In genomic region chr1:67748630-67749029, GRCh38 we compare ENCODE assay signal across 8 cellular contexts.
DNase-seq lines count a peak whose midpoint lies in the region; ATAC-seq and TF ChIP-seq lines count a peak whose summit lies in the region.

No MANE protein-coding gene starts in this region.

- H3K27ac ChIP-seq in parathyroid adenoma, result peak overlapping the region; percentile 7

- H3K4me2 ChIP-seq in parathyroid adenoma (ENCODE audit: low read length), result no peak overlapping the region

- no peaks in the 10 kb centered on the region for H3K36me3 ChIP-seq in parathyroid adenoma (ENCODE audit: control insufficient read depth, insufficient read depth, low read length)

- DNase-seq in DMS 273 treated with DMSO at 0.1 percent for 48 hours (lab: John Stamatoyannopoulos, UW), result peak; percentile 62
- peak; percentile 69 for DNase-seq in LoVo (ENCODE audit: low spot score)
- DNase-seq in epithelial cell of esophagus (ENCODE audit: low read depth), result peak; percentile 70
- no peak for DNase-seq in HK-2 (ENCODE audit: unreplicated experiment)
- no peak for DNase-seq in OCI-M2 (lab: John Stamatoyannopoulos, UW; ENCODE audit: unreplicated experiment)
- no peak for DNase-seq in SIG-M5 treated with dmso at 0.1 percent for 504 hours (lab: John Stamatoyannopoulos, UW; ENCODE audit: unreplicated experiment)

- H3K79me2 ChIP-seq in parathyroid adenoma, result peaks cover 10% of the 10 kb centered on the region

- no peaks in the 10 kb centered on the region for H3K27me3 ChIP-seq in parathyroid adenoma (ENCODE audit: control insufficient read depth, insufficient read depth, low read length)

- peaks cover 22% of the 10 kb centered on the region for H3K4me1 ChIP-seq in parathyroid adenoma

- no peak for TF ChIP-seq CTCF in epithelial cell of esophagus (IDR thresholded peaks at IDR 0.05; ENCODE audit: insufficient read depth, low read depth, low read length, missing control alignments)
- TF ChIP-seq CTCF in parathyroid adenoma (IDR thresholded peaks at IDR 0.05), result no peak

- ATAC-seq in GM21786 (IDR thresholded peaks at IDR 0.05; ENCODE audit: unreplicated experiment), result peak; percentile 86

- H3K9me3 ChIP-seq in parathyroid adenoma (ENCODE audit: control insufficient read depth, low read length), result no peaks in the 10 kb centered on the region

- no peak overlapping the region for H3K4me3 ChIP-seq in epithelial cell of esophagus (ENCODE audit: low read length)
- no peak overlapping the region for H3K4me3 ChIP-seq in parathyroid adenoma (ENCODE audit: low read depth, low read length)

- no peak overlapping the region for H2AFZ ChIP-seq in parathyroid adenoma

- no peak overlapping the region for H3K9ac ChIP-seq in parathyroid adenoma

Comparison
In these comparisons a context has a peak if more than half of its experiments do, and no peak if none do; other contexts are left out.
1. DNase-seq: peak in DMS 273 treated with DMSO at 0.1 percent for 48 hours (single experiment), LoVo (single experiment) and epithelial cell of esophagus (single experiment); none in HK-2 (single experiment), OCI-M2 (single experiment) and SIG-M5 treated with dmso at 0.1 percent for 504 hours (single experiment).